ENCODE assay signal across 12 cellular contexts in the genomic region with DNA sequence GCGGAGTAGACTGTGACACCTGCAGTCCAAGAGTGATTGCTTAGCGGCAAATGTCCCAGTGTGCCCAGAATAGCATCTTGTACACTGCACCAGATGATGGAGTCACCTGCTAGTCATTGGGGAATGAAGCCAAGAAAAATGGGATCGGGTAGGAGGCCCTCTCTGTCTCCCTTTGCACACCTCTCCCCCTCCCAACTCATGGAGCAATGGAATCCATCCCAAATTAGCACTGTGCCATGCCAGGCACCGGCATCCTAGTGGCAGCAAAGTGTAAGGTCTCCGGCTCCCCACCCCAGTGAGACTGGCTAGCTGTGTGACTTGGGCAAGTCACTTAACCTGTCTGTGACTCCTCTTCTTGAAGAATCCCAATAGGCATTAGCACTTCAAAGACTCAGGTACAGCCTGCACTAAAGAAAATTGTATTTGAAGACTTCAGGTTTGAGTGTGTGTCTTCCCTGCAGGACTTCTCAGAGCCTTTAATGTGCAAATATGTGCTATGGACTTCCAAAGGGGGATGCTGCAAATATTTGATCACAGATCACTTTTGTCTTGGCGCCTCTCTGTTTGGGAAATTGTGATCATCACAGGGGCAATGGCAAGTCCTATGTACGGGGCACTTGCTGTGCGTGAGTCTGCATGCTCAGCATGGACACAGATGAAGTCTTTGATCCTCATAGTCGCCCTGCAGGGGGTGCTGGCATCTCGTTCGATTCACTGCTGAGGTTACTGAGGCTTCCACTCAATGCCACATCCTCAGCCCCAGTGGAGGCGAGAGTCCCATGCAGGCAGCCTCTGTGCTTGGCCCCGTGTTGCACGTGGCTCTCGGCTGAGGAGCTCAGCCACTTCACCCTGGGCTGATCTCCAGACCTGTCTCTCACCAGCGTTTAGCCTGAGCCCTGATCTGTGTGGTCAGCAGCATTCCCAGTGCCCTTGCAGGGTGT.
DNase-seq lines count a peak whose midpoint lies in the region; ATAC-seq and TF ChIP-seq lines count a peak whose summit lies in the region.
"Had no signal": no experiment of that assay in that cellular context is flagged by ENCODE, and none has a peak within 500 bp of the region (broad histone marks: within the 10 kb centered on the region; RNA-seq: fewer than 3 reads in every experiment).

No MANE protein-coding gene starts in this region.

- TF ChIP-seq POLR2A in GM18505 (IDR thresholded peaks at IDR 0.05; ENCODE audit: borderline replicate concordance, extremely low read depth, insufficient read depth, insufficient read length) = no peak

- H3K36me3 Mint-ChIP-seq in activated naive CD4-positive, alpha-beta T cell treated with anti-CD3 and anti-CD28 coated beads, Interleukin-2, amount 50 U/mL, for 72 hours = no peaks in the 10 kb centered on the region

- no peak overlapping the region for H3K4me3 ChIP-seq in dorsolateral prefrontal cortex
- H3K4me3 ChIP-seq: breast epithelium, mucosa of descending colon had no signal

- H3K4me3 Mint-ChIP-seq in stimulated activated naive CD8-positive, alpha-beta T cell treated with anti-CD3 and anti-CD28 coated beads, Interleukin-15, amount 100 ng/mL, for 72 hours = no peak overlapping the region

- peak; percentile 47 to 86 for ATAC-seq in activated naive CD4-positive, alpha-beta T cell treated with anti-CD3 and anti-CD28 coated beads, Interleukin-2, amount 50 U/mL, for 72 hours
- ATAC-seq in stimulated activated naive CD8-positive, alpha-beta T cell treated with anti-CD3 and anti-CD28 coated beads, Interleukin-15, amount 100 ng/mL, for 72 hours = peak; percentile 81
- ATAC-seq in activated CD4-positive, CD25-positive, alpha-beta regulatory T cell treated with anti-CD3 and anti-CD28 coated beads, Interleukin-2, amount 50 U/mL, for 24 hours = no peak
- no peak for ATAC-seq in GM18505 (IDR thresholded peaks at IDR 0.05; ENCODE audit: unreplicated experiment)
- ATAC-seq: foreskin keratinocyte, mucosa of descending colon had no signal

- H3K27me3 ChIP-seq in dorsolateral prefrontal cortex = peaks cover 0 to 16% (median 0%) of the 10 kb centered on the region in 45 donors
- H3K27me3 ChIP-seq: foreskin keratinocyte had no signal

- intact Hi-C loops in dorsolateral prefrontal cortex (cut with DNase I) = no loop called here

- no peaks in the 10 kb centered on the region for H3K9me3 Mint-ChIP-seq in activated naive CD4-positive, alpha-beta T cell treated with anti-CD3 and anti-CD28 coated beads, Interleukin-2, amount 50 U/mL, for 72 hours
- H3K9me3 Mint-ChIP-seq in stimulated activated naive CD8-positive, alpha-beta T cell treated with anti-CD3 and anti-CD28 coated beads, Interleukin-15, amount 100 ng/mL, for 72 hours = no peaks in the 10 kb centered on the region

- peaks cover 49% of the 10 kb centered on the region for H3K27me3 Mint-ChIP-seq in stimulated activated naive CD8-positive, alpha-beta T cell treated with anti-CD3 and anti-CD28 coated beads, Interleukin-15, amount 100 ng/mL, for 72 hours

- DNase-seq in activated naive CD4-positive, alpha-beta T cell treated with anti-CD3 and anti-CD28 coated beads, Interleukin-2, amount 50 U/mL, for 72 hours (ENCODE audit: low spot score in 2 of 2) = peak; percentile 30 to 40
- no peak for DNase-seq in activated naive CD4-positive, alpha-beta T cell treated with anti-CD3 and anti-CD28 coated beads, Interleukin-2, amount 50 U/mL, for 16 hours
- DNase-seq in MV-4-11 (lab: John Stamatoyannopoulos, UW) = peak; percentile 3
- peak in 7 of 10 donors; percentile 16 to 65 (median 60) for DNase-seq in dorsolateral prefrontal cortex
- peak; percentile 24 to 38 for DNase-seq in stimulated activated naive CD8-positive, alpha-beta T cell treated with anti-CD3 and anti-CD28 coated beads, Interleukin-15, amount 100 ng/mL, for 72 hours
- no peak for DNase-seq in cerebellar nuclear complex (lab: John Stamatoyannopoulos, UW)
- DNase-seq: foreskin keratinocyte, trophoblast cell had no signal

- H3K27ac Mint-ChIP-seq in activated naive CD4-positive, alpha-beta T cell treated with anti-CD3 and anti-CD28 coated beads, Interleukin-2, amount 50 U/mL, for 72 hours = no peak overlapping the region
- no peak overlapping the region for H3K27ac Mint-ChIP-seq in stimulated activated naive CD8-positive, alpha-beta T cell treated with anti-CD3 and anti-CD28 coated beads, Interleukin-15, amount 100 ng/mL, for 72 hours

- peak in 33 of 56 donors; percentile 7 to 47 (median 27) for TF ChIP-seq CTCF in dorsolateral prefrontal cortex (IDR thresholded peaks at IDR 0.05 in 54 of 56, conservative IDR thresholded peaks at IDR 0.05 in 2 of 56; ENCODE audit: low read depth in 1 of 56, partially characterized antibody in 56 of 56)

- H3K4me1 Mint-ChIP-seq in stimulated activated naive CD8-positive, alpha-beta T cell treated with anti-CD3 and anti-CD28 coated beads, Interleukin-15, amount 100 ng/mL, for 72 hours = peaks cover 14% of the 10 kb centered on the region

- no peak overlapping the region for H3K27ac ChIP-seq in dorsolateral prefrontal cortex
- H3K27ac ChIP-seq: breast epithelium, foreskin keratinocyte had no signal

Comparison
In these comparisons a context has a peak if more than half of its experiments do, and no peak if none do; other contexts are left out.
1. DNase-seq: peak in activated naive CD4-positive, alpha-beta T cell treated with anti-CD3 and anti-CD28 coated beads, Interleukin-2, amount 50 U/mL, for 72 hours (2 of 2), MV-4-11 (single experiment), dorsolateral prefrontal cortex (7 of 10) and stimulated activated naive CD8-positive, alpha-beta T cell treated with anti-CD3 and anti-CD28 coated beads, Interleukin-15, amount 100 ng/mL, for 72 hours (2 of 2); none in activated naive CD4-positive, alpha-beta T cell treated with anti-CD3 and anti-CD28 coated beads, Interleukin-2, amount 50 U/mL, for 16 hours (single experiment) and cerebellar nuclear complex (0 of 2).
2. ATAC-seq: peak in activated naive CD4-positive, alpha-beta T cell treated with anti-CD3 and anti-CD28 coated beads, Interleukin-2, amount 50 U/mL, for 72 hours (2 of 2) and stimulated activated naive CD8-positive, alpha-beta T cell treated with anti-CD3 and anti-CD28 coated beads, Interleukin-15, amount 100 ng/mL, for 72 hours (single experiment); none in activated CD4-positive, CD25-positive, alpha-beta regulatory T cell treated with anti-CD3 and anti-CD28 coated beads, Interleukin-2, amount 50 U/mL, for 24 hours (0 of 2) and GM18505 (single experiment).